ENCODE assay signal across 1 cellular context in the genomic region with DNA sequence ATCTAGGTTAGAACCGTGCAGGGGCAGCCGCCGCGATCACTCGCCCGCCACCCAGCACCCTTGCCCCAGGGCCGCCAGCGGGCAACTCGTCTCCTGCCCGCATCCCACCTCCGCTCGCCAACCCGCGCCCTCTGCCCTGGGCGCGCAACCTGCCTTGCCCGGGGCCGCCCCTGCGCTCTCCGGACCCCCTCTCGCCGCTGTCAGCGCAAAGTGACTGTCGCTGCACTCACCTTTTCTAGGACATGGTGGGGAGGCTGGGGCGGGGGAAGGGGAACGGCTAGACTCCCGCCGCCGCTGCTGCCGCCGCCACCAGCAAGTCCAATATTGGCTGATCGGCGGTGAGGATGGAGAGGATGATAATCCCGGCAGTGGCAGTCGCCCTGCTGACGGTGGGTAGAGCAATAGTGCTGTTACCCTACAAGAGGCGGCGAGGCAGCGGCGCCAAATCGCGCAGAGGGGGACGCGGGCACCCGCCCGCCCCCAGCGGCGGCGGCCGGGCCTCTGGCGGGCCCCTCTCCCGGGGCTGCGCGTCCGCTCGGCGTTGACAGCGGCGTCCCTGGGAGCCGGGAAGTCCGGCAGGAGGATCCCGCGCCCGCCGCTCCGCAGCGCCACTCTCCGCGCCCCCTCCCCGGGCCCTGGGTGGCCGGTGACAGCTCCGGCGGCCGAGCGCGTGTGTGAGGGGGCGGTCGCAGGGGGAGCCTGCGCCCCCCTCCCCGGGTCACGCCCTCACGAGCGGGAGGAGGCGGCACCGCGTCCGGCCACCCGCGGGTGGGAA.
TF ChIP-seq lines count a peak whose summit lies in the region.

No MANE protein-coding gene starts in this region.

TF ChIP-seq in SK-N-SH treated with all-trans-retinoic acid at 6 μM for 48 hours, 23 proteins besides CTCF, POLR2A, EP300 and RAD21 (continued from another document):
- TF ChIP-seq, protein P1, sequence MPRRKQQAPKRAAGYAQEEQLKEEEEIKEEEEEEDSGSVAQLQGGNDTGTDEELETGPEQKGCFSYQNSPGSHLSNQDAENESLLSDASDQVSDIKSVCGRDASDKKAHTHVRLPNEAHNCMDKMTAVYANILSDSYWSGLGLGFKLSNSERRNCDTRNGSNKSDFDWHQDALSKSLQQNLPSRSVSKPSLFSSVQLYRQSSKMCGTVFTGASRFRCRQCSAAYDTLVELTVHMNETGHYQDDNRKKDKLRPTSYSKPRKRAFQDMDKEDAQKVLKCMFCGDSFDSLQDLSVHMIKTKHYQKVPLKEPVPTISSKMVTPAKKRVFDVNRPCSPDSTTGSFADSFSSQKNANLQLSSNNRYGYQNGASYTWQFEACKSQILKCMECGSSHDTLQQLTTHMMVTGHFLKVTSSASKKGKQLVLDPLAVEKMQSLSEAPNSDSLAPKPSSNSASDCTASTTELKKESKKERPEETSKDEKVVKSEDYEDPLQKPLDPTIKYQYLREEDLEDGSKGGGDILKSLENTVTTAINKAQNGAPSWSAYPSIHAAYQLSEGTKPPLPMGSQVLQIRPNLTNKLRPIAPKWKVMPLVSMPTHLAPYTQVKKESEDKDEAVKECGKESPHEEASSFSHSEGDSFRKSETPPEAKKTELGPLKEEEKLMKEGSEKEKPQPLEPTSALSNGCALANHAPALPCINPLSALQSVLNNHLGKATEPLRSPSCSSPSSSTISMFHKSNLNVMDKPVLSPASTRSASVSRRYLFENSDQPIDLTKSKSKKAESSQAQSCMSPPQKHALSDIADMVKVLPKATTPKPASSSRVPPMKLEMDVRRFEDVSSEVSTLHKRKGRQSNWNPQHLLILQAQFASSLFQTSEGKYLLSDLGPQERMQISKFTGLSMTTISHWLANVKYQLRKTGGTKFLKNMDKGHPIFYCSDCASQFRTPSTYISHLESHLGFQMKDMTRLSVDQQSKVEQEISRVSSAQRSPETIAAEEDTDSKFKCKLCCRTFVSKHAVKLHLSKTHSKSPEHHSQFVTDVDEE (CRISPR knock-in tag; IDR thresholded peaks at IDR 0.05), result no peak
- no peak for TF ChIP-seq TCF4 (CRISPR knock-in tag; IDR thresholded peaks at IDR 0.05; ENCODE audit: borderline replicate concordance)
- TF ChIP-seq SNAI2 (CRISPR knock-in tag; IDR thresholded peaks at IDR 0.05), result no peak
- no peak for TF ChIP-seq PPARA (CRISPR knock-in tag; IDR thresholded peaks at IDR 0.05; ENCODE audit: borderline replicate concordance)
- TF ChIP-seq ZNF70 (CRISPR knock-in tag; IDR thresholded peaks at IDR 0.05), result no peak
- TF ChIP-seq ARNTL (CRISPR knock-in tag; IDR thresholded peaks at IDR 0.05; ENCODE audit: borderline replicate concordance, low read depth), result no peak
- no peak for TF ChIP-seq ZNF8 (CRISPR knock-in tag; IDR thresholded peaks at IDR 0.05)
- TF ChIP-seq, protein P2, sequence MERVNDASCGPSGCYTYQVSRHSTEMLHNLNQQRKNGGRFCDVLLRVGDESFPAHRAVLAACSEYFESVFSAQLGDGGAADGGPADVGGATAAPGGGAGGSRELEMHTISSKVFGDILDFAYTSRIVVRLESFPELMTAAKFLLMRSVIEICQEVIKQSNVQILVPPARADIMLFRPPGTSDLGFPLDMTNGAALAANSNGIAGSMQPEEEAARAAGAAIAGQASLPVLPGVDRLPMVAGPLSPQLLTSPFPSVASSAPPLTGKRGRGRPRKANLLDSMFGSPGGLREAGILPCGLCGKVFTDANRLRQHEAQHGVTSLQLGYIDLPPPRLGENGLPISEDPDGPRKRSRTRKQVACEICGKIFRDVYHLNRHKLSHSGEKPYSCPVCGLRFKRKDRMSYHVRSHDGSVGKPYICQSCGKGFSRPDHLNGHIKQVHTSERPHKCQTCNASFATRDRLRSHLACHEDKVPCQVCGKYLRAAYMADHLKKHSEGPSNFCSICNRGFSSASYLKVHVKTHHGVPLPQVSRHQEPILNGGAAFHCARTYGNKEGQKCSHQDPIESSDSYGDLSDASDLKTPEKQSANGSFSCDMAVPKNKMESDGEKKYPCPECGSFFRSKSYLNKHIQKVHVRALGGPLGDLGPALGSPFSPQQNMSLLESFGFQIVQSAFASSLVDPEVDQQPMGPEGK (CRISPR knock-in tag; IDR thresholded peaks at IDR 0.05; ENCODE audit: borderline replicate concordance), result no peak
- TF ChIP-seq, protein P3, sequence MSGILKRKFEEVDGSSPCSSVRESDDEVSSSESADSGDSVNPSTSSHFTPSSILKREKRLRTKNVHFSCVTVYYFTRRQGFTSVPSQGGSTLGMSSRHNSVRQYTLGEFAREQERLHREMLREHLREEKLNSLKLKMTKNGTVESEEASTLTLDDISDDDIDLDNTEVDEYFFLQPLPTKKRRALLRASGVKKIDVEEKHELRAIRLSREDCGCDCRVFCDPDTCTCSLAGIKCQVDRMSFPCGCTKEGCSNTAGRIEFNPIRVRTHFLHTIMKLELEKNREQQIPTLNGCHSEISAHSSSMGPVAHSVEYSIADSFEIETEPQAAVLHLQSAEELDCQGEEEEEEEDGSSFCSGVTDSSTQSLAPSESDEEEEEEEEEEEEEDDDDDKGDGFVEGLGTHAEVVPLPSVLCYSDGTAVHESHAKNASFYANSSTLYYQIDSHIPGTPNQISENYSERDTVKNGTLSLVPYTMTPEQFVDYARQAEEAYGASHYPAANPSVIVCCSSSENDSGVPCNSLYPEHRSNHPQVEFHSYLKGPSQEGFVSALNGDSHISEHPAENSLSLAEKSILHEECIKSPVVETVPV (CRISPR knock-in tag; IDR thresholded peaks at IDR 0.05), result no peak
- TF ChIP-seq OSR1 (CRISPR knock-in tag; IDR thresholded peaks at IDR 0.05), result no peak
- TF ChIP-seq ZFP30 (CRISPR knock-in tag; IDR thresholded peaks at IDR 0.05), result no peak
